ENCODE assay signal across 1 cellular context in the genomic region with DNA sequence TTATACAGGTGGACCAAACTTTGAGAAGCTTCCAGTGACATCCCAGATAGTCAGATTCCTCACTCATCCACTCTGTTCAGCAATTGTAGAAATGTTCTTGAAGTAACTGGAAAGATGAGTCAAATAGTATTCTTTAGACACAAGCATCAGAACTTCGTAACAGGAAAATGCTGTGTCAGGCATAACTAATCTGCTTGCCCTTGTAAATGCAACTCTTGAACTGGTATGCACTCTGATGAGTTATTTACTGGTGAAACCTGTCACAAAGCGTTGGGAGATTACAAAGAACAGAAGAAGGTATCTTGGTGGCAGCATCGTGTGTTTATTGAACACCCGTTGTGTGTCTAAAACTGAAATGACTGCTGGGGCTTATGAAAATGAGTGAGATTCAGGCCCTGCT.
A peak's percentile ranks its signal among the peaks of the same experiment; 100 is the strongest.
TF ChIP-seq lines count a peak whose summit lies in the region.

No MANE protein-coding gene starts in this region.

TF ChIP-seq in IMR-90, 13 proteins besides CTCF, POLR2A, EP300 and RAD21:
- TF ChIP-seq FOS (IDR thresholded peaks at IDR 0.05; ENCODE audit: low read depth, low read length) (no peak), NFE2L2 (IDR thresholded peaks at IDR 0.05; ENCODE audit: low read depth, low read length) (no peak), MAFK (IDR thresholded peaks at IDR 0.05; ENCODE audit: low read depth, low read length) (peak; percentile 80), RCOR1 (IDR thresholded peaks at IDR 0.05; ENCODE audit: insufficient replicate concordance, low read length) (no peak), BHLHE40 (IDR thresholded peaks at IDR 0.05; ENCODE audit: low read depth, low read length) (no peak)
TF ChIP-seq in IMR-90: peak in this region for 1.
